In genomic region chrX:141469469-141469868, GRCh38 we compare ENCODE assay signal across 23 cellular contexts.
DNase-seq lines count a peak whose midpoint lies in the region; ATAC-seq, FAIRE-seq and TF ChIP-seq lines count a peak whose summit lies in the region.
"Had no signal": no experiment of that assay in that cellular context is flagged by ENCODE, and none has a peak within 500 bp of the region (broad histone marks: within the 10 kb centered on the region; RNA-seq: fewer than 3 reads in every experiment).

No MANE protein-coding gene starts in this region.

- H2BK120ac ChIP-seq in IMR-90 (ENCODE audit: low read depth, low read length) = peak overlapping the region; percentile 94

- peak overlapping the region; percentile 95 for H2BK20ac ChIP-seq in IMR-90 (ENCODE audit: low read depth, low read length)

- peak overlapping the region; percentile 34; the same call in 1 of the 3 replicates for H2BK15ac ChIP-seq in IMR-90 (ENCODE audit: low read depth, low read length)

- H2AK9ac ChIP-seq in IMR-90 (replicated peaks; ENCODE audit: low read depth, low read length, poor library complexity) = peak overlapping the region; percentile 55

- CTCF ChIA-PET in IMR-90 (lab: Yijun Ruan, JAX) = interaction anchor here (0.7 kb wide), 1 partner anchor 10 kb away, joined by 3 read pairs; no protein-coding TSS in a partner anchor

- intact Hi-C loops in IMR-90 (cut with micrococcal nuclease) = no loop called here

- dilution Hi-C loops in IMR-90 (cut with HindIII; ENCODE audit: low sequenced_read_pairs, unreplicated experiment) = no loop called here

- H4K8ac ChIP-seq in IMR-90 (ENCODE audit: low read depth in 2 of 2, low read length in 2 of 2) = peak overlapping the region; percentile 65 to 88; a peak in 3 of 4 replicates

- H3K9ac ChIP-seq in IMR-90 (ENCODE audit: low read depth, low read length) (no peak overlapping the region), astrocyte (ENCODE audit: low read length) (peak overlapping the region; percentile 9)

- peak overlapping the region; percentile 87 for H3K4ac ChIP-seq in IMR-90 (ENCODE audit: low read depth, low read length)

- no peak for TF ChIP-seq RAD21 in IMR-90 (IDR thresholded peaks at IDR 0.05; ENCODE audit: low read length)

- no peak for TF ChIP-seq EP300 in upper lobe of left lung (IDR thresholded peaks at IDR 0.05)

- BruUV-seq in IMR-90 (replicated peaks; lab: Mats Ljungman, UMichigan) = no TSS peak

- peak overlapping the region; percentile 72; the same call in 1 of the 2 replicates for H3K18ac ChIP-seq in IMR-90 (ENCODE audit: low read depth, low read length)

- H3K27me3 ChIP-seq in ACC112 (ENCODE audit: insufficient read depth, low read length) (no peaks in the 10 kb centered on the region), IMR-90 (ENCODE audit: control insufficient read depth, insufficient read depth, low read length) (no peaks in the 10 kb centered on the region), astrocyte (ENCODE audit: insufficient read depth, low read length) (no peaks in the 10 kb centered on the region), upper lobe of left lung (no peaks in the 10 kb centered on the region)

- H3K4me2 ChIP-seq in IMR-90 (ENCODE audit: low read depth, low read length) (no peak overlapping the region), astrocyte (ENCODE audit: low read length) (peak overlapping the region; percentile 58)
- H3K4me2 ChIP-seq: smooth muscle cell had no signal

- no CpG with 5 or more reads among the region's 4 CpGs for WGBS in IMR-90 (ENCODE audit: extremely low coverage in 2 of 2, insufficient read length in 1 of 2), 2 experiments
- WGBS in upper lobe of left lung, 2 donors = 63 to 69% methylated on average over 3 to 4 of the region's 4 CpGs

- H3K27me3 Mint-ChIP-seq in astrocyte (ENCODE audit: low read depth, unreplicated experiment) = no peaks in the 10 kb centered on the region
- H3K27me3 Mint-ChIP-seq: activated B cell treated with CpG ODN at 0.5 μM for 24 hours; activated naive CD4-positive, alpha-beta T cell treated with anti-CD3 and anti-CD28 coated beads, Interleukin-2, amount 10 ng/mL, durations not matched to agents 7 days and 5 days; natural killer cell treated with Interleukin-12 subunit alpha and Interleukin-12 subunit beta and Interleukin-15 and Interleukin-18, amount 100 ng/mL, for 72 hours had no signal

- H3K27ac ChIP-seq in ACC112 (ENCODE audit: low read depth, low read length) (peak overlapping the region; percentile 89), IMR-90 (ENCODE audit: insufficient read depth, low read length) (peak overlapping the region; percentile 67), astrocyte (ENCODE audit: low read depth, low read length) (peak overlapping the region; percentile 73), upper lobe of left lung (no peak overlapping the region)

- no peaks in the 10 kb centered on the region for H3K9me3 ChIP-seq in IMR-90 (ENCODE audit: control insufficient read depth, insufficient read depth, low read length)
- no peaks in the 10 kb centered on the region for H3K9me3 ChIP-seq in astrocyte (ENCODE audit: insufficient read depth, low read depth, low read length)
- H3K9me3 ChIP-seq in upper lobe of left lung = no peaks in the 10 kb centered on the region

- H3K14ac ChIP-seq in IMR-90 (replicated peaks; ENCODE audit: low read depth, low read length) = peak overlapping the region; percentile 40; the same call in 1 of the 2 replicates

- H3K36me3 ChIP-seq in ACC112 (ENCODE audit: insufficient read depth, low read length) (no peaks in the 10 kb centered on the region), IMR-90 (ENCODE audit: control insufficient read depth, insufficient read depth, low read length) (no peaks in the 10 kb centered on the region), astrocyte (ENCODE audit: insufficient read depth, low read length) (no peaks in the 10 kb centered on the region), upper lobe of left lung (no peaks in the 10 kb centered on the region)

- H3K27ac Mint-ChIP-seq in astrocyte (ENCODE audit: unreplicated experiment) = peak overlapping the region; percentile 41
- H3K27ac Mint-ChIP-seq: activated B cell treated with CpG ODN at 0.5 μM for 24 hours; activated CD8-positive, alpha-beta T cell treated with anti-CD3 and anti-CD28 coated beads, Interleukin-2, amount 10 ng/mL, durations not matched to agents 7 days and 5 days; activated naive CD4-positive, alpha-beta T cell treated with anti-CD3 and anti-CD28 coated beads, Interleukin-2, amount 10 ng/mL, durations not matched to agents 7 days and 5 days; activated T-cell treated with anti-CD3 and anti-CD28 coated beads, Interleukin-2, amount 50 U/mL, for 24 hours; CD14-positive monocyte; endodermal cell; natural killer cell treated with Interleukin-12 subunit alpha and Interleukin-12 subunit beta and Interleukin-15 and Interleukin-18, amount 100 ng/mL, for 72 hours had no signal

- peaks cover 5% of the 10 kb centered on the region for H3K4me1 Mint-ChIP-seq in astrocyte (ENCODE audit: low read depth, unreplicated experiment)
- H3K4me1 Mint-ChIP-seq: activated B cell treated with CpG ODN at 0.5 μM for 24 hours; activated naive CD4-positive, alpha-beta T cell treated with anti-CD3 and anti-CD28 coated beads, Interleukin-2, amount 10 ng/mL, durations not matched to agents 7 days and 5 days; CD14-positive monocyte had no signal

- no peaks in the 10 kb centered on the region for H3K9me3 Mint-ChIP-seq in astrocyte (ENCODE audit: unreplicated experiment)
- H3K9me3 Mint-ChIP-seq: activated B cell treated with CpG ODN at 0.5 μM for 24 hours; natural killer cell treated with Interleukin-12 subunit alpha and Interleukin-12 subunit beta and Interleukin-15 and Interleukin-18, amount 100 ng/mL, for 72 hours had no signal

- H4K20me1 ChIP-seq in IMR-90 (ENCODE audit: insufficient read depth, low read length) (no peaks in the 10 kb centered on the region), astrocyte (ENCODE audit: insufficient read depth, low read length) (no peaks in the 10 kb centered on the region)

- DNase-seq in IMR-90 (peak; percentile 8), astrocyte (ENCODE audit: low read depth) (peak; percentile 20), kidney tubule cell (ENCODE audit: low spot score) (peak; percentile 19), upper lobe of left lung (no peak), GM13977 (ENCODE audit: low spot score) (no peak)
- no peak for DNase-seq in activated CD4-positive, alpha-beta T cell treated with anti-CD3 and anti-CD28 coated beads for 4 hours
- DNase-seq: activated B cell treated with CpG ODN at 0.5 μM for 24 hours; activated CD8-positive, alpha-beta T cell treated with anti-CD3 and anti-CD28 coated beads, Interleukin-2, amount 10 ng/mL, durations not matched to agents 7 days and 5 days; activated naive CD4-positive, alpha-beta T cell treated with anti-CD3 and anti-CD28 coated beads, Interleukin-2, amount 10 ng/mL, durations not matched to agents 7 days and 5 days; activated T-cell treated with anti-CD3 and anti-CD28 coated beads, Interleukin-2, amount 50 U/mL, for 24 hours; aorta; endodermal cell; hypothalamus; NCI-H1092; NCI-H69; stimulated activated CD4-positive, alpha-beta T cell treated with anti-CD3 and anti-CD28 coated beads, Interleukin-4, amount 100 ng/mL, for 24 hours; T-helper 2 cell had no signal

- peak; percentile 92 for FAIRE-seq in astrocyte (lab: Jason Lieb, UNC)
- FAIRE-seq: GM12891 had no signal

- peak overlapping the region; percentile 68 for H2AFZ ChIP-seq in ACC112 (ENCODE audit: low read length, unreplicated experiment)
- peak overlapping the region; percentile 72 for H2AFZ ChIP-seq in IMR-90 (replicated peaks; ENCODE audit: low read length, poor library complexity)
- no peak overlapping the region for H2AFZ ChIP-seq in astrocyte (ENCODE audit: low read depth, low read length)

- in situ Hi-C loops in IMR-90 (cut with MboI; ENCODE audit: low sequenced_read_pairs) = loop anchor here (25.0 kb wide), 1 partner anchor 168 kb away; no protein-coding TSS in a partner anchor
- in situ Hi-C loops in GM13977 (cut with MboI; ENCODE audit: low pct_unique_long_range_greater_than_20kb, low sequenced_read_pairs, unreplicated experiment) = no loop called here

- H2BK5ac ChIP-seq in IMR-90 (ENCODE audit: low read depth, low read length, poor library complexity, severe bottlenecking) = peak overlapping the region; percentile 93

- no peaks in the 10 kb centered on the region for H3K36me3 Mint-ChIP-seq in astrocyte (ENCODE audit: low read depth, unreplicated experiment)
- H3K36me3 Mint-ChIP-seq: activated naive CD4-positive, alpha-beta T cell treated with anti-CD3 and anti-CD28 coated beads, Interleukin-2, amount 10 ng/mL, durations not matched to agents 7 days and 5 days; CD14-positive monocyte had no signal

- H3K56ac ChIP-seq in IMR-90 (ENCODE audit: extremely low read depth, insufficient read depth, low read length) = peak overlapping the region; percentile 80

- H4K91ac ChIP-seq in IMR-90 (ENCODE audit: insufficient read depth, low read depth, low read length) = peak overlapping the region; percentile 84

- TF ChIP-seq POLR2A in IMR-90 (IDR thresholded peaks at IDR 0.05; ENCODE audit: low read depth, low read length) (no peak), upper lobe of left lung (IDR thresholded peaks at IDR 0.05) (no peak)

- H2AK5ac ChIP-seq in IMR-90 (ENCODE audit: low read depth, low read length) = peak overlapping the region; percentile 67

- POLR2A ChIA-PET in IMR-90 (lab: Charles Lee; ENCODE audit: unreplicated experiment) = no interaction called here

- peak overlapping the region; percentile 73 for H3K23ac ChIP-seq in IMR-90 (ENCODE audit: low read depth, low read length)

- ATAC-seq in IMR-90 (ENCODE audit: low read depth) (peak; percentile 13; the same call in 1 of the 2 replicates), upper lobe of left lung (ENCODE audit: low FRiP score in 2 of 2) (no peak), HG02678 (IDR thresholded peaks at IDR 0.05; ENCODE audit: unreplicated experiment) (no peak)
- ATAC-seq: activated CD8-positive, alpha-beta T cell treated with anti-CD3 and anti-CD28 coated beads, Interleukin-2, amount 10 ng/mL, durations not matched to agents 7 days and 5 days; natural killer cell treated with Interleukin-12 subunit alpha and Interleukin-12 subunit beta and Interleukin-15 and Interleukin-18, amount 100 ng/mL, for 72 hours had no signal

- H3K9me1 ChIP-seq in IMR-90 (ENCODE audit: insufficient read depth, low read length) = no peaks in the 10 kb centered on the region

- no peak overlapping the region for H3K4me3 ChIP-seq in ACC112 (ENCODE audit: low read depth, low read length)
- H3K4me3 ChIP-seq in IMR-90 (ENCODE audit: insufficient read depth, low read depth, low read length) = no peak overlapping the region
- no peak overlapping the region for H3K4me3 ChIP-seq in astrocyte (ENCODE audit: insufficient read depth, low read depth, low read length)
- H3K4me3 ChIP-seq in upper lobe of left lung = no peak overlapping the region
- H3K4me3 ChIP-seq: smooth muscle cell had no signal

- no peaks in the 10 kb centered on the region for H3K79me1 ChIP-seq in IMR-90 (ENCODE audit: low read depth in 1 of 2, low read length in 2 of 2)

- no peak overlapping the region; the same call in 1 of the 2 replicates for H4K5ac ChIP-seq in IMR-90 (ENCODE audit: low read depth, low read length)

- TF ChIP-seq CTCF in IMR-90 (conservative IDR thresholded peaks at IDR 0.05; ENCODE audit: low read depth, low read length) = no peak
- TF ChIP-seq CTCF in astrocyte (IDR thresholded peaks at IDR 0.05; ENCODE audit: insufficient read depth, low read depth, low read length) = no peak
- no peak for TF ChIP-seq CTCF in upper lobe of left lung (IDR thresholded peaks at IDR 0.05)
- no peak for TF ChIP-seq CTCF in GM13977 (IDR thresholded peaks at IDR 0.05; ENCODE audit: extremely low read depth, insufficient read depth, missing control alignments)

- H3K4me1 ChIP-seq in ACC112 (ENCODE audit: control insufficient read depth, insufficient read depth, low read length, unreplicated experiment) (peaks cover 11% of the 10 kb centered on the region), IMR-90 (ENCODE audit: control insufficient read depth, insufficient read depth, low read length) (peaks cover 2% of the 10 kb centered on the region; the same call in 1 of the 2 replicates), astrocyte (ENCODE audit: insufficient read depth, low read length) (peaks cover 11% of the 10 kb centered on the region), upper lobe of left lung (no peaks in the 10 kb centered on the region)

- H3K79me2 ChIP-seq in ACC112 (ENCODE audit: control insufficient read depth, insufficient read depth, low read length, unreplicated experiment) = no peaks in the 10 kb centered on the region
- H3K79me2 ChIP-seq in astrocyte (ENCODE audit: insufficient read depth, low read length) = no peaks in the 10 kb centered on the region

- H3K4me3 Mint-ChIP-seq in astrocyte (ENCODE audit: unreplicated experiment) = no peak overlapping the region
- H3K4me3 Mint-ChIP-seq: activated B cell treated with CpG ODN at 0.5 μM for 24 hours; activated CD8-positive, alpha-beta T cell treated with anti-CD3 and anti-CD28 coated beads, Interleukin-2, amount 10 ng/mL, durations not matched to agents 7 days and 5 days; activated naive CD4-positive, alpha-beta T cell treated with anti-CD3 and anti-CD28 coated beads, Interleukin-2, amount 10 ng/mL, durations not matched to agents 7 days and 5 days; activated T-cell treated with anti-CD3 and anti-CD28 coated beads, Interleukin-2, amount 50 U/mL, for 24 hours; CD14-positive monocyte; endodermal cell; natural killer cell treated with Interleukin-12 subunit alpha and Interleukin-12 subunit beta and Interleukin-15 and Interleukin-18, amount 100 ng/mL, for 72 hours had no signal

Comparison
In these comparisons a context has a peak if more than half of its experiments do, and no peak if none do; other contexts are left out.
1. H3K27ac ChIP-seq: peak in ACC112 (single experiment), IMR-90 (single experiment) and astrocyte (single experiment); none in upper lobe of left lung (0 of 4).
2. DNase-seq: peak in IMR-90 (single experiment), astrocyte (single experiment) and kidney tubule cell (single experiment); none in activated CD4-positive, alpha-beta T cell treated with anti-CD3 and anti-CD28 coated beads for 4 hours (0 of 2), upper lobe of left lung (0 of 2) and GM13977 (single experiment).